Comparison of ENCODE assay signal across 38 cellular contexts in genomic region chr3:87036671-87037070, GRCh38. TPM values are rescaled to one million over a fixed set of nuclear protein-coding genes. Genes with fewer than 3 reads are reported as not detected.
"Had no signal": no experiment of that assay in that cellular context is flagged by ENCODE, and none has a peak within 500 bp of the region (broad histone marks: within the 10 kb centered on the region; RNA-seq: fewer than 3 reads in every experiment).

No MANE protein-coding gene starts in this region.

- H3K9me3 ChIP-seq: adrenal gland, body of pancreas, breast epithelium had no signal

- H3K36me3 ChIP-seq: adrenal gland, brain microvascular endothelial cell, breast epithelium had no signal

- H3K27ac Mint-ChIP-seq: activated B cell treated with CpG ODN at 0.5 μM for 24 hours; activated CD4-positive, alpha-beta memory T cell treated with anti-CD3 and anti-CD28 coated beads for 36 hours; activated CD4-positive, alpha-beta T cell treated with anti-CD3 and anti-CD28 coated beads, Interleukin-2, amount 10 ng/mL, durations not matched to agents 24 days and 14 days; activated CD8-positive, alpha-beta T cell treated with anti-CD3 and anti-CD28 coated beads for 36 hours; activated naive CD4-positive, alpha-beta T cell treated with anti-CD3 and anti-CD28 coated beads for 36 hours; activated naive CD8-positive, alpha-beta T cell treated with anti-CD3 and anti-CD28 coated beads for 36 hours; activated T-cell treated with anti-CD3 and anti-CD28 coated beads, Interleukin-2, amount 50 U/mL, for 72 hours; activated T-helper 1 cell treated with anti-CD3 and anti-CD28 coated beads, Interleukin-12 subunit alpha, Interleukin-12 subunit beta, Interleukin-2, Interleukin-4 antibody, amounts not matched to agents 30 ng/mL and 10 ng/mL and 1 ng/mL, durations not matched to agents 14 hours and 24 hours and 36 hours; activated T-helper 17 cell treated with anti-CD3 and anti-CD28 coated beads, Interleukin-2, amount 50 U/mL, for 72 hours; T-helper 1 cell treated with Interleukin-12 subunit alpha and Interleukin-12 subunit beta and Interleukin-4 antibody, amounts not matched to agents 30 μg/mL and 1 μg/mL, for 36 hours; T-helper 2 cell treated with Interferon-gamma antibody and Interleukin-4, amounts not matched to agents 5 μg/mL and 100 μg/mL, for 36 hours had no signal

- H3K27me3 ChIP-seq: adrenal gland, body of pancreas, brain microvascular endothelial cell, breast epithelium had no signal

- DNase-seq: activated B cell treated with CpG ODN at 0.5 μM for 24 hours; activated CD4-positive, alpha-beta memory T cell treated with anti-CD3 and anti-CD28 coated beads for 36 hours; activated CD4-positive, alpha-beta T cell treated with anti-CD3 and anti-CD28 coated beads for 4 hours; activated CD4-positive, alpha-beta T cell treated with anti-CD3 and anti-CD28 coated beads, Interleukin-2, amount 10 ng/mL, durations not matched to agents 24 days and 14 days; activated CD4-positive, alpha-beta T cell treated with anti-CD3 and anti-CD28 coated beads, Interleukin-2, amount 50 U/mL, for 1 hour; activated CD4-positive, alpha-beta T cell treated with anti-CD3 and anti-CD28 coated beads, Interleukin-2, amount 50 U/mL, for 4 hours; activated CD4-positive, CD25-positive, alpha-beta regulatory T cell treated with anti-CD3 and anti-CD28 coated beads, Interleukin-2, amount 50 U/mL, for 72 hours; activated CD8-positive, alpha-beta memory T cell treated with anti-CD3 and anti-CD28 coated beads, Interleukin-2, amount 50 U/mL, for 4 hours; activated CD8-positive, alpha-beta T cell treated with anti-CD3 and anti-CD28 coated beads for 36 hours; activated effector memory CD4-positive, alpha-beta T cell treated with anti-CD3 and anti-CD28 coated beads, Interleukin-2, amount 50 U/mL, for 16 hours; activated gamma-delta T cell treated with Interleukin-2 at 50 U/mL for 16 hours; activated naive CD4-positive, alpha-beta T cell; activated naive CD4-positive, alpha-beta T cell treated with anti-CD3 and anti-CD28 coated beads for 36 hours; activated naive CD4-positive, alpha-beta T cell treated with anti-CD3 and anti-CD28 coated beads, Interleukin-2, amount 50 U/mL, for 16 hours; activated naive CD8-positive, alpha-beta T cell treated with anti-CD3 and anti-CD28 coated beads for 36 hours; activated T-cell treated with anti-CD3 and anti-CD28 coated beads for 4 hours; activated T-cell treated with anti-CD3 and anti-CD28 coated beads, Interleukin-2, amount 50 U/mL, for 1 hour; activated T-cell treated with anti-CD3 and anti-CD28 coated beads, Interleukin-2, amount 50 U/mL, for 4 hours; activated T-cell treated with anti-CD3 and anti-CD28 coated beads, Interleukin-2, amount 50 U/mL, for 72 hours; adrenal gland; amniotic stem cell; aorta; body of pancreas; brain microvascular endothelial cell; central memory CD4-positive, alpha-beta T cell; T-helper 1 cell; T-helper 2 cell; T-helper 9 cell had no signal

- H3K4me1 Mint-ChIP-seq: activated B cell treated with CpG ODN at 0.5 μM for 24 hours; activated CD4-positive, alpha-beta T cell treated with anti-CD3 and anti-CD28 coated beads, Interleukin-2, amount 10 ng/mL, durations not matched to agents 24 days and 14 days; activated naive CD8-positive, alpha-beta T cell treated with anti-CD3 and anti-CD28 coated beads for 36 hours; activated T-helper 17 cell treated with anti-CD3 and anti-CD28 coated beads, Interleukin-2, amount 50 U/mL, for 72 hours had no signal

- H3K9me3 Mint-ChIP-seq: activated CD4-positive, alpha-beta memory T cell treated with anti-CD3 and anti-CD28 coated beads for 36 hours; activated CD4-positive, alpha-beta T cell treated with anti-CD3 and anti-CD28 coated beads, Interleukin-2, amount 10 ng/mL, durations not matched to agents 24 days and 14 days; activated CD8-positive, alpha-beta T cell treated with anti-CD3 and anti-CD28 coated beads for 36 hours; activated naive CD4-positive, alpha-beta T cell treated with anti-CD3 and anti-CD28 coated beads for 36 hours; activated T-helper 1 cell treated with anti-CD3 and anti-CD28 coated beads, Interleukin-12 subunit alpha, Interleukin-12 subunit beta, Interleukin-2, Interleukin-4 antibody, amounts not matched to agents 30 ng/mL and 10 ng/mL and 1 ng/mL, durations not matched to agents 14 hours and 24 hours and 36 hours; T-helper 1 cell treated with Interleukin-12 subunit alpha and Interleukin-12 subunit beta and Interleukin-4 antibody, amounts not matched to agents 30 μg/mL and 1 μg/mL, for 36 hours; T-helper 2 cell treated with Interferon-gamma antibody and Interleukin-4, amounts not matched to agents 5 μg/mL and 100 μg/mL, for 36 hours had no signal

- H3K4me1 ChIP-seq: adrenal gland, body of pancreas, breast epithelium had no signal

- H3K27me3 Mint-ChIP-seq: activated B cell treated with CpG ODN at 0.5 μM for 24 hours; activated CD4-positive, alpha-beta memory T cell treated with anti-CD3 and anti-CD28 coated beads for 36 hours; activated CD4-positive, alpha-beta T cell treated with anti-CD3 and anti-CD28 coated beads, Interleukin-2, amount 10 ng/mL, durations not matched to agents 24 days and 14 days; activated CD8-positive, alpha-beta T cell treated with anti-CD3 and anti-CD28 coated beads for 36 hours; activated naive CD8-positive, alpha-beta T cell treated with anti-CD3 and anti-CD28 coated beads for 36 hours; activated T-helper 17 cell treated with anti-CD3 and anti-CD28 coated beads, Interleukin-2, amount 50 U/mL, for 72 hours had no signal

- ATAC-seq: activated CD8-positive, alpha-beta T cell treated with anti-CD3 and anti-CD28 coated beads for 36 hours; activated naive CD4-positive, alpha-beta T cell treated with anti-CD3 and anti-CD28 coated beads, Interleukin-2, amount 50 U/mL, for 72 hours; activated T-cell treated with anti-CD3 and anti-CD28 coated beads, Interleukin-2, amount 50 U/mL, for 4 hours; activated T-cell treated with anti-CD3 and anti-CD28 coated beads, Interleukin-2, amount 50 U/mL, for 72 hours; activated T-helper 17 cell treated with anti-CD3 and anti-CD28 coated beads, Interleukin-2, amount 50 U/mL, for 72 hours; body of pancreas had no signal

- H3K27ac ChIP-seq: adrenal gland, body of pancreas, brain microvascular endothelial cell, breast epithelium, VCaP had no signal

- FAIRE-seq: astrocyte, TTC549 had no signal

- H3K4me3 Mint-ChIP-seq: activated B cell treated with CpG ODN at 0.5 μM for 24 hours; activated CD4-positive, alpha-beta memory T cell treated with anti-CD3 and anti-CD28 coated beads for 36 hours; activated CD4-positive, alpha-beta T cell treated with anti-CD3 and anti-CD28 coated beads, Interleukin-2, amount 10 ng/mL, durations not matched to agents 24 days and 14 days; activated CD8-positive, alpha-beta T cell treated with anti-CD3 and anti-CD28 coated beads for 36 hours; activated naive CD4-positive, alpha-beta T cell treated with anti-CD3 and anti-CD28 coated beads for 36 hours; activated naive CD8-positive, alpha-beta T cell treated with anti-CD3 and anti-CD28 coated beads for 36 hours; activated T-cell treated with anti-CD3 and anti-CD28 coated beads, Interleukin-2, amount 50 U/mL, for 4 hours; activated T-cell treated with anti-CD3 and anti-CD28 coated beads, Interleukin-2, amount 50 U/mL, for 72 hours; activated T-helper 1 cell treated with anti-CD3 and anti-CD28 coated beads, Interleukin-12 subunit alpha, Interleukin-12 subunit beta, Interleukin-2, Interleukin-4 antibody, amounts not matched to agents 30 ng/mL and 10 ng/mL and 1 ng/mL, durations not matched to agents 14 hours and 24 hours and 36 hours; activated T-helper 17 cell treated with anti-CD3 and anti-CD28 coated beads, Interleukin-2, amount 50 U/mL, for 72 hours; T-helper 1 cell treated with Interleukin-12 subunit alpha and Interleukin-12 subunit beta and Interleukin-4 antibody, amounts not matched to agents 30 μg/mL and 1 μg/mL, for 36 hours; T-helper 2 cell treated with Interferon-gamma antibody and Interleukin-4, amounts not matched to agents 5 μg/mL and 100 μg/mL, for 36 hours had no signal

- H3K4me3 ChIP-seq: adrenal gland, body of pancreas, breast epithelium had no signal

- H3K36me3 Mint-ChIP-seq: activated CD4-positive, alpha-beta memory T cell treated with anti-CD3 and anti-CD28 coated beads for 36 hours; activated naive CD4-positive, alpha-beta T cell treated with anti-CD3 and anti-CD28 coated beads, Interleukin-2, amount 50 U/mL, for 72 hours; activated naive CD8-positive, alpha-beta T cell treated with anti-CD3 and anti-CD28 coated beads for 36 hours had no signal

RNA-seq across cellular contexts. Expression of gene VGLL3, which starts 45.7 kb away (rescaled TPM):
- total RNA-seq: activated B cell treated with CpG ODN at 0.5 μM for 24 hours; activated CD4-positive, alpha-beta memory T cell treated with anti-CD3 and anti-CD28 coated beads for 36 hours; activated CD4-positive, alpha-beta T cell treated with anti-CD3 and anti-CD28 coated beads, Interleukin-2, amount 10 ng/mL, durations not matched to agents 24 days and 14 days; activated CD8-positive, alpha-beta memory T cell treated with anti-CD3 and anti-CD28 coated beads for 36 hours; activated CD8-positive, alpha-beta T cell treated with anti-CD3 and anti-CD28 coated beads for 36 hours; activated naive CD4-positive, alpha-beta T cell treated with anti-CD3 and anti-CD28 coated beads for 36 hours; activated naive CD8-positive, alpha-beta T cell treated with anti-CD3 and anti-CD28 coated beads for 36 hours; activated T-cell treated with anti-CD3 and anti-CD28 coated beads, Interleukin-2, amount 50 U/mL, for 72 hours; activated T-helper 1 cell treated with anti-CD3 and anti-CD28 coated beads, Interleukin-12 subunit alpha, Interleukin-12 subunit beta, Interleukin-2, Interleukin-4 antibody, amounts not matched to agents 30 ng/mL and 10 ng/mL and 1 ng/mL, durations not matched to agents 14 hours and 24 hours and 36 hours had no signal
